In genomic region chr4:87956501-87956900, GRCh38 we compare ENCODE assay signal across 30 cellular contexts. TPM values are rescaled to one million over a fixed set of nuclear protein-coding genes. Genes with fewer than 3 reads are reported as not detected.
"Had no signal": no experiment of that assay in that cellular context is flagged by ENCODE, and none has a peak within 500 bp of the region (broad histone marks: within the 10 kb centered on the region; RNA-seq: fewer than 3 reads in every experiment).

No MANE protein-coding gene starts in this region.

- H3K36me3 ChIP-seq: neural progenitor cell, ovary, right lobe of liver, sigmoid colon, suprapubic skin, tibial artery, transverse colon, upper lobe of right lung, uterus had no signal

- H3K79me2 ChIP-seq: parathyroid adenoma had no signal

- H3K27ac ChIP-seq: neural progenitor cell, ovary, parathyroid adenoma, psoas muscle, right lobe of liver, sigmoid colon, suprapubic skin, testis, tibial artery, transverse colon, upper lobe of right lung, uterus had no signal

- H3K9me3 Mint-ChIP-seq: natural killer cell; stimulated activated memory B cell treated with anti-CD40 and anti-IgM and Interleukin-4, amounts not matched to agents 10 μg/mL and 1 μg/mL and 100 μg/mL, for 72 hours; stimulated activated naive CD8-positive, alpha-beta T cell treated with anti-CD3 and anti-CD28 coated beads, Interleukin-15, amount 100 ng/mL, for 72 hours; type B pancreatic cell had no signal

- H3K4me1 Mint-ChIP-seq: natural killer cell; stimulated activated memory B cell treated with anti-CD40 and anti-IgM and Interleukin-4, amounts not matched to agents 10 μg/mL and 1 μg/mL and 100 μg/mL, for 72 hours; stimulated activated naive CD8-positive, alpha-beta T cell treated with anti-CD3 and anti-CD28 coated beads, Interleukin-15, amount 100 ng/mL, for 72 hours had no signal

- H3K4me2 ChIP-seq: neural progenitor cell had no signal

- H3K4me3 ChIP-seq: neural progenitor cell, ovary, psoas muscle, right lobe of liver, sigmoid colon, suprapubic skin, testis, tibial artery, transverse colon, upper lobe of right lung, uterus had no signal

- H3K4me1 ChIP-seq: neural progenitor cell, parathyroid adenoma, psoas muscle, right lobe of liver, sigmoid colon, suprapubic skin, tibial artery, transverse colon, upper lobe of right lung, uterus had no signal

- H3K27me3 ChIP-seq: neural progenitor cell, ovary, right lobe of liver, sigmoid colon, suprapubic skin, testis, tibial artery, transverse colon, upper lobe of right lung, uterus had no signal

- H3K36me3 Mint-ChIP-seq: natural killer cell; neural progenitor cell; stimulated activated memory B cell treated with anti-CD40 and anti-IgM and Interleukin-4, amounts not matched to agents 10 μg/mL and 1 μg/mL and 100 μg/mL, for 72 hours; type B pancreatic cell had no signal

- H2AFZ ChIP-seq: neural progenitor cell, parathyroid adenoma had no signal

- H3K27me3 Mint-ChIP-seq: progenitor cell of endocrine pancreas, type B pancreatic cell had no signal

- H3K9ac ChIP-seq: neural progenitor cell, parathyroid adenoma had no signal

- ATAC-seq: natural killer cell; psoas muscle; right cardiac atrium; right lobe of liver; stimulated activated memory B cell treated with anti-CD40 and anti-IgM and Interleukin-4, amounts not matched to agents 10 μg/mL and 1 μg/mL and 100 μg/mL, for 72 hours; stimulated activated naive CD8-positive, alpha-beta T cell treated with anti-CD3 and anti-CD28 coated beads, Interleukin-15, amount 100 ng/mL, for 72 hours; stimulated activated naive CD8-positive, alpha-beta T cell treated with anti-CD3 and anti-CD28 coated beads, Interleukin-15, Interleukin-2, amounts not matched to agents 100 U/mL and 50 U/mL, for 24 hours; upper lobe of right lung had no signal

- H3K27ac Mint-ChIP-seq: natural killer cell; neural progenitor cell; progenitor cell of endocrine pancreas; stimulated activated memory B cell treated with anti-CD40 and anti-IgM and Interleukin-4, amounts not matched to agents 10 μg/mL and 1 μg/mL and 100 μg/mL, for 72 hours; stimulated activated naive CD8-positive, alpha-beta T cell treated with anti-CD3 and anti-CD28 coated beads, Interleukin-15, amount 100 ng/mL, for 72 hours; type B pancreatic cell had no signal

- H3K4me3 Mint-ChIP-seq: natural killer cell; nephron; neural progenitor cell; stimulated activated memory B cell treated with anti-CD40 and anti-IgM and Interleukin-4, amounts not matched to agents 10 μg/mL and 1 μg/mL and 100 μg/mL, for 72 hours; stimulated activated naive CD8-positive, alpha-beta T cell treated with anti-CD3 and anti-CD28 coated beads, Interleukin-15, amount 100 ng/mL, for 72 hours; type B pancreatic cell had no signal

- FAIRE-seq: small intestine had no signal

- DNase-seq: natural killer cell; occipital lobe; ovary; posterior cingulate gyrus; psoas muscle; right cardiac atrium; right lobe of liver; sigmoid colon; small intestine; stimulated activated CD4-positive, alpha-beta T cell treated with anti-CD3 and anti-CD28 coated beads, Interleukin-15, amount 100 ng/mL, for 24 hours; stimulated activated CD4-positive, alpha-beta T cell treated with anti-CD3 and anti-CD28 coated beads, Interleukin-2, amount 100 ng/mL, for 24 hours; stimulated activated CD4-positive, alpha-beta T cell treated with anti-CD3 and anti-CD28 coated beads, Interleukin-2, amount 100 ng/mL, for 48 hours; stimulated activated CD4-positive, alpha-beta T cell treated with anti-CD3 and anti-CD28 coated beads, Interleukin-4, amount 100 ng/mL, for 4 hours; stimulated activated CD8-positive, alpha-beta memory T cell treated with anti-CD3 and anti-CD28 coated beads, Interleukin-4, amount 100 ng/mL, for 48 hours; stimulated activated naive CD4-positive, alpha-beta T cell; stimulated activated naive CD8-positive, alpha-beta T cell treated with anti-CD3 and anti-CD28 coated beads, Interleukin-15, amount 100 ng/mL, for 72 hours; stimulated activated naive CD8-positive, alpha-beta T cell treated with anti-CD3 and anti-CD28 coated beads, Interleukin-15, Interleukin-2, amounts not matched to agents 100 U/mL and 50 U/mL, for 24 hours; substantia nigra; testis; tibial artery; transverse colon; upper lobe of right lung; uterus had no signal

- H3K9me3 ChIP-seq: ovary, psoas muscle, right lobe of liver, sigmoid colon, suprapubic skin, testis, tibial artery, transverse colon, upper lobe of right lung, uterus had no signal

RNA-seq across cellular contexts. Expression of gene SPP1, which starts 19.0 kb away (rescaled TPM):
- total RNA-seq: natural killer cell had no signal
